In genomic region chr11:9138612-9139579, GRCh38 we compare ENCODE assay signal across 8 cellular contexts. TPM values are rescaled to one million over a fixed set of nuclear protein-coding genes. Genes with fewer than 3 reads are reported as not detected.
DNase-seq lines count a peak whose midpoint lies in the region; ATAC-seq and TF ChIP-seq lines count a peak whose summit lies in the region.

No MANE protein-coding gene starts in this region.

- H3K27ac Mint-ChIP-seq in activated CD8-positive, alpha-beta memory T cell treated with anti-CD3 and anti-CD28 coated beads, Interleukin-2, amount 10 ng/mL, durations not matched to agents 7 days and 5 days, result no peak overlapping the region
- H3K27ac Mint-ChIP-seq in stimulated activated naive B cell treated with anti-CD40 and anti-IgM and Interleukin-4, amounts not matched to agents 10 μg/mL and 1 μg/mL and 100 μg/mL, for 72 hours, result no peak overlapping the region

- H3K4me1 ChIP-seq in stomach, result peaks cover 27 to 44% (median 37%) of the 10 kb centered on the region in 4 donors

- TF ChIP-seq POLR2A in stomach (IDR thresholded peaks at IDR 0.05), result no peak

- no peak overlapping the region for H3K4me3 ChIP-seq in stomach

- H3K36me3 ChIP-seq in stomach, result peaks cover 13 to 57% (median 48%) of the 10 kb centered on the region in 4 donors

- no peaks in the 10 kb centered on the region for H3K36me3 Mint-ChIP-seq in activated CD8-positive, alpha-beta memory T cell treated with anti-CD3 and anti-CD28 coated beads, Interleukin-2, amount 10 ng/mL, durations not matched to agents 7 days and 5 days
- peaks cover 31 to 61% of the 10 kb centered on the region in 2 donors for H3K36me3 Mint-ChIP-seq in stimulated activated naive B cell treated with anti-CD40 and anti-IgM and Interleukin-4, amounts not matched to agents 10 μg/mL and 1 μg/mL and 100 μg/mL, for 72 hours

- no peak for TF ChIP-seq CTCF in stomach (IDR thresholded peaks at IDR 0.05)

- H3K27ac ChIP-seq in stomach, result peak overlapping the region; percentile 67 to 81 (median 78)

- no peaks in the 10 kb centered on the region for H3K27me3 ChIP-seq in stomach

- intact Hi-C loops in stomach (cut with DNase I; ENCODE audit: low total_unique reads), result loop anchor here (5.0 kb wide), 1 partner anchor 122 kb away; no protein-coding TSS in a partner anchor

- H3K4me1 Mint-ChIP-seq in activated CD8-positive, alpha-beta memory T cell treated with anti-CD3 and anti-CD28 coated beads, Interleukin-2, amount 10 ng/mL, durations not matched to agents 7 days and 5 days, result peaks cover 21% of the 10 kb centered on the region
- H3K4me1 Mint-ChIP-seq in stimulated activated naive B cell treated with anti-CD40 and anti-IgM and Interleukin-4, amounts not matched to agents 10 μg/mL and 1 μg/mL and 100 μg/mL, for 72 hours, result peaks cover 5 to 6% of the 10 kb centered on the region in 2 donors

- H3K9me3 ChIP-seq in stomach, result no peaks in the 10 kb centered on the region

- 36 to 46% (median 41%) methylated on average over 18 of the region's 18 CpGs for WGBS in stomach, 5 donors

- H3K27me3 Mint-ChIP-seq in activated CD8-positive, alpha-beta memory T cell treated with anti-CD3 and anti-CD28 coated beads, Interleukin-2, amount 10 ng/mL, durations not matched to agents 7 days and 5 days, result no peaks in the 10 kb centered on the region
- H3K27me3 Mint-ChIP-seq in stimulated activated naive B cell treated with anti-CD40 and anti-IgM and Interleukin-4, amounts not matched to agents 10 μg/mL and 1 μg/mL and 100 μg/mL, for 72 hours, result no peaks in the 10 kb centered on the region

- H3K9me3 Mint-ChIP-seq in activated CD8-positive, alpha-beta memory T cell treated with anti-CD3 and anti-CD28 coated beads, Interleukin-2, amount 10 ng/mL, durations not matched to agents 7 days and 5 days (ENCODE audit: low read depth), result no peaks in the 10 kb centered on the region
- no peaks in the 10 kb centered on the region for H3K9me3 Mint-ChIP-seq in stimulated activated naive B cell treated with anti-CD40 and anti-IgM and Interleukin-4, amounts not matched to agents 10 μg/mL and 1 μg/mL and 100 μg/mL, for 72 hours

- DNase-seq in COLO668 (lab: John Stamatoyannopoulos, UW; ENCODE audit: unreplicated experiment), result peak; percentile 80
- DNase-seq in NCI-H128 (lab: John Stamatoyannopoulos, UW; ENCODE audit: unreplicated experiment), result peak; percentile 79
- DNase-seq in activated T-cell treated with anti-CD3 and anti-CD28 coated beads for 4 hours, result peak; percentile 4
- DNase-seq in foreskin melanocyte, result peak; percentile 49
- peak; percentile 54 for DNase-seq in stomach
- DNase-seq in activated CD8-positive, alpha-beta memory T cell treated with anti-CD3 and anti-CD28 coated beads, Interleukin-2, amount 10 ng/mL, durations not matched to agents 7 days and 5 days, result no peak
- DNase-seq in stimulated activated naive B cell treated with anti-CD40 and anti-IgM and Interleukin-4, amounts not matched to agents 10 μg/mL and 1 μg/mL and 100 μg/mL, for 72 hours, result no peak
- no peak for DNase-seq in effector CD4-positive, alpha-beta T cell

- CTCF ChIA-PET in activated CD8-positive, alpha-beta memory T cell treated with anti-CD3 and anti-CD28 coated beads, Interleukin-2, amount 10 ng/mL, durations not matched to agents 7 days and 5 days (lab: Charles Lee), result interaction anchor here (0.6 to 2.9 kb wide), 24 partner anchors 8 to 831 kb away, joined by 3 to 79 read pairs (median 4); partner anchors contain the start of gene TMEM9B

- TF ChIP-seq EP300 in stomach (IDR thresholded peaks at IDR 0.05), result no peak

- no peak for ATAC-seq in activated CD8-positive, alpha-beta memory T cell treated with anti-CD3 and anti-CD28 coated beads, Interleukin-2, amount 10 ng/mL, durations not matched to agents 7 days and 5 days
- no peak for ATAC-seq in stimulated activated naive B cell treated with anti-CD40 and anti-IgM and Interleukin-4, amounts not matched to agents 10 μg/mL and 1 μg/mL and 100 μg/mL, for 72 hours (replicated peaks)

- H3K4me3 Mint-ChIP-seq in activated CD8-positive, alpha-beta memory T cell treated with anti-CD3 and anti-CD28 coated beads, Interleukin-2, amount 10 ng/mL, durations not matched to agents 7 days and 5 days, result no peak overlapping the region
- H3K4me3 Mint-ChIP-seq in stimulated activated naive B cell treated with anti-CD40 and anti-IgM and Interleukin-4, amounts not matched to agents 10 μg/mL and 1 μg/mL and 100 μg/mL, for 72 hours, result no peak overlapping the region

RNA-seq across cellular contexts. Expression of gene SCUBE2, which starts 47.5 kb away (rescaled TPM):
- 10 to 100 TPM in 4 of 5 donors, 1 to 10 TPM in 1; 1.7 to 29.8 (median 26.6) TPM for total RNA-seq in stomach
- polyA plus RNA-seq in stomach, result 10 to 100 TPM; 10.6 to 37.1 (median 14.7) TPM
- total RNA-seq in activated CD8-positive, alpha-beta memory T cell treated with anti-CD3 and anti-CD28 coated beads, Interleukin-2, amount 10 ng/mL, durations not matched to agents 7 days and 5 days, result not detected

Comparison
In these comparisons a context has a peak if more than half of its experiments do, and no peak if none do; other contexts are left out.
1. DNase-seq: peak in COLO668 (single experiment), NCI-H128 (single experiment), activated T-cell treated with anti-CD3 and anti-CD28 coated beads for 4 hours (single experiment), foreskin melanocyte (single experiment) and stomach (single experiment); none in activated CD8-positive, alpha-beta memory T cell treated with anti-CD3 and anti-CD28 coated beads, Interleukin-2, amount 10 ng/mL, durations not matched to agents 7 days and 5 days (single experiment), stimulated activated naive B cell treated with anti-CD40 and anti-IgM and Interleukin-4, amounts not matched to agents 10 μg/mL and 1 μg/mL and 100 μg/mL, for 72 hours (single experiment) and effector CD4-positive, alpha-beta T cell (single experiment).